Comparison of ENCODE assay signal across 2 cellular contexts in the genomic region with DNA sequence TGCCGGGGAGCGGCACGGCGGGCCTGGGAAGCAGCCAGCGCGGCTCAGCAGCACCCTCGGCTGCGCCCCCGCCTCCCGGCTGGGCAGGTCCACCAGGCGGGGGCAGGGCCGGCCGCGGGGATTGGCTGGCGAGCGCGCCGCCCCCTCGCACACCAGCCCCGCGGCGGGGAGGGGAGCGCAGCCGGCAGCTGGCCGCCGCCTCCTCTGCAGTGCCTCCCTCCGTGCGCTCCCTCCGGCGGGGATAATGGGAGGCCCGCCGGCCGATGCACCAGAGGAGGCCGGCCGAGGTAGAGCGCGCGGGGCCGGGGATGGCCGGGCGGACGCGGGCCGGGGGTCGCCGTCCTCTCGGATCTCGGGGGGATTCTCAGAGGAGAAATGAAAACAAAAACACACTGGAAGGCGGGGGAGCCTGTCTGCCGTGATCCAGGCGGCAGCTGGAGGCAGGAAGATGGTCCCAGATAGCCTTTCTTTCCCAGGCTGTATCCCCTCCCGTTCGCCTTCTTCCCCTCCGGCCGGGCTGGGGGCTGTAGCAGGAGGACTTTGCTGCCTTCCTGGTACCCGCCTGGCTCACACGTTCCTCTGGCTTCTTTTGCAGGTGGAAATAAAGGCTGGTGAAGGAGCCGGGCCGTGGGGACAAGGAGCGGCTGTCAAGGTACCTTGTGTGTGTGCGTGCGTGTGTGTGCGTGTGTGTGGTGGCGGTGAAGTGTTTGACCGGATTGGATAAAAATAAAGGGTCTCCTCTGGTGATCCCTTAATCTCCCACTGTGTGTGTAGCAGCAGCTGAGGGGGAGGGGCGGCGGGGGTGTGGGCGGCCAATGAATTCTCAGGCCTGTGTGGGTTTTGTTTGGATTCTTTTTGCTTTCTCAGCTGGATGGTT.
TF ChIP-seq lines count a peak whose summit lies in the region.

No MANE protein-coding gene starts in this region.

TF ChIP-seq in A549, 52 proteins besides CTCF, POLR2A, EP300 and RAD21:
- TF ChIP-seq FOSB (CRISPR knock-in tag; IDR thresholded peaks at IDR 0.05), result no peak
- no peak for TF ChIP-seq RARB (CRISPR knock-in tag; IDR thresholded peaks at IDR 0.05)
- TF ChIP-seq EHF (CRISPR knock-in tag; IDR thresholded peaks at IDR 0.05), result no peak
- TF ChIP-seq GATA3 (IDR thresholded peaks at IDR 0.05; ENCODE audit: borderline replicate concordance), result no peak
- TF ChIP-seq, protein P1, sequence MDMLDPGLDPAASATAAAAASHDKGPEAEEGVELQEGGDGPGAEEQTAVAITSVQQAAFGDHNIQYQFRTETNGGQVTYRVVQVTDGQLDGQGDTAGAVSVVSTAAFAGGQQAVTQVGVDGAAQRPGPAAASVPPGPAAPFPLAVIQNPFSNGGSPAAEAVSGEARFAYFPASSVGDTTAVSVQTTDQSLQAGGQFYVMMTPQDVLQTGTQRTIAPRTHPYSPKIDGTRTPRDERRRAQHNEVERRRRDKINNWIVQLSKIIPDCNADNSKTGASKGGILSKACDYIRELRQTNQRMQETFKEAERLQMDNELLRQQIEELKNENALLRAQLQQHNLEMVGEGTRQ (IDR thresholded peaks at IDR 0.05), result no peak
- TF ChIP-seq TP53 (CRISPR knock-in tag; IDR thresholded peaks at IDR 0.05), result no peak
- no peak for TF ChIP-seq HOXB13 (CRISPR knock-in tag; IDR thresholded peaks at IDR 0.05; ENCODE audit: low read depth)
- no peak for TF ChIP-seq PHF8 (IDR thresholded peaks at IDR 0.05; ENCODE audit: borderline replicate concordance, low read depth)
- TF ChIP-seq NFE2L2 (conservative IDR thresholded peaks at IDR 0.05; ENCODE audit: low read length), result no peak
- no peak for TF ChIP-seq HEYL (CRISPR knock-in tag; IDR thresholded peaks at IDR 0.05)
- no peak for TF ChIP-seq CBX2 (IDR thresholded peaks at IDR 0.05; ENCODE audit: borderline replicate concordance, low read depth)
- no peak for TF ChIP-seq TFCP2L1 (CRISPR knock-in tag; IDR thresholded peaks at IDR 0.05)
- no peak for TF ChIP-seq CEBPB (IDR thresholded peaks at IDR 0.05)
- TF ChIP-seq MYC (IDR thresholded peaks at IDR 0.05; ENCODE audit: borderline replicate concordance, low read length), result no peak
- TF ChIP-seq ZC3H11A (IDR thresholded peaks at IDR 0.05), result no peak
- TF ChIP-seq, protein P2, sequence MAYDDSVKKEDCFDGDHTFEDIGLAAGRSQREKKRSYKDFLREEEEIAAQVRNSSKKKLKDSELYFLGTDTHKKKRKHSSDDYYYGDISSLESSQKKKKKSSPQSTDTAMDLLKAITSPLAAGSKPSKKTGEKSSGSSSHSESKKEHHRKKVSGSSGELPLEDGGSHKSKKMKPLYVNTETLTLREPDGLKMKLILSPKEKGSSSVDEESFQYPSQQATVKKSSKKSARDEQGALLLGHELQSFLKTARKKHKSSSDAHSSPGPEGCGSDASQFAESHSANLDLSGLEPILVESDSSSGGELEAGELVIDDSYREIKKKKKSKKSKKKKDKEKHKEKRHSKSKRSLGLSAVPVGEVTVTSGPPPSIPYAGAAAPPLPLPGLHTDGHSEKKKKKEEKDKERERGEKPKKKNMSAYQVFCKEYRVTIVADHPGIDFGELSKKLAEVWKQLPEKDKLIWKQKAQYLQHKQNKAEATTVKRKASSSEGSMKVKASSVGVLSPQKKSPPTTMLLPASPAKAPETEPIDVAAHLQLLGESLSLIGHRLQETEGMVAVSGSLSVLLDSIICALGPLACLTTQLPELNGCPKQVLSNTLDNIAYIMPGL (CRISPR knock-in tag; IDR thresholded peaks at IDR 0.05; ENCODE audit: borderline replicate concordance), result no peak
- TF ChIP-seq, protein P3, sequence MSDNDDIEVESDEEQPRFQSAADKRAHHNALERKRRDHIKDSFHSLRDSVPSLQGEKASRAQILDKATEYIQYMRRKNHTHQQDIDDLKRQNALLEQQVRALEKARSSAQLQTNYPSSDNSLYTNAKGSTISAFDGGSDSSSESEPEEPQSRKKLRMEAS (IDR thresholded peaks at IDR 0.05), result no peak
- no peak for TF ChIP-seq JUNB (IDR thresholded peaks at IDR 0.05)
- no peak for TF ChIP-seq CBX8 (IDR thresholded peaks at IDR 0.05)

TF ChIP-seq in H1, 55 proteins besides CTCF, POLR2A, EP300 and RAD21 (continues in another document):
- TF ChIP-seq CHD2 (IDR thresholded peaks at IDR 0.05; ENCODE audit: low read length) (no peak), CREB1 (IDR thresholded peaks at IDR 0.05) (no peak), BCL11A (IDR thresholded peaks at IDR 0.05; ENCODE audit: low read depth in 2 of 2, low read length in 2 of 2) (no peak), TAF1 (IDR thresholded peaks at IDR 0.05; ENCODE audit: low read depth, low read length) (0 out of 2 replicates have a peak, but pooled peaks have one; percentile 37), SIRT6 (IDR thresholded peaks at IDR 0.05; ENCODE audit: low read length) (no peak), HDAC2 (IDR thresholded peaks at IDR 0.05; ENCODE audit: borderline replicate concordance in 1 of 2, low read depth in 2 of 2, low read length in 2 of 2) (0 out of 4 replicates have a peak, but pooled peaks of 1 of the 2 experiments have one; percentile 4), SUZ12 (IDR thresholded peaks at IDR 0.05; ENCODE audit: low read length) (no peak), FOSL1 (IDR thresholded peaks at IDR 0.05; ENCODE audit: insufficient read depth, low read depth, low read length) (no peak), EGR1 (IDR thresholded peaks at IDR 0.05; ENCODE audit: borderline replicate concordance, low read depth, low read length) (peak; percentile 72; the same call in 1 of the 2 replicates), CHD1 (IDR thresholded peaks at IDR 0.05; ENCODE audit: low read depth, low read length) (no peak), BACH1 (IDR thresholded peaks at IDR 0.05; ENCODE audit: low read length) (no peak), ASH2L (IDR thresholded peaks at IDR 0.05; ENCODE audit: low read length) (no peak), KDM4A (IDR thresholded peaks at IDR 0.05; ENCODE audit: low read depth, low read length, severe bottlenecking) (peak; percentile 71), PHF8 (conservative IDR thresholded peaks at IDR 0.05; ENCODE audit: low read depth, low read length) (no peak), SP1 (IDR thresholded peaks at IDR 0.05; ENCODE audit: low read depth, low read length) (no peak), CBX5 (IDR thresholded peaks at IDR 0.05; ENCODE audit: low read depth, low read length) (no peak), RBBP5 (IDR thresholded peaks at IDR 0.05; ENCODE audit: borderline replicate concordance, low read depth, low read length) (peak; percentile 56; the same call in 1 of the 2 replicates), YY1 (IDR thresholded peaks at IDR 0.05; ENCODE audit: low read depth, low read length) (no peak), CEBPB (IDR thresholded peaks at IDR 0.05; ENCODE audit: low read depth, low read length) (no peak), JUND (IDR thresholded peaks at IDR 0.05; ENCODE audit: low read length) (no peak), ZNF274 (IDR thresholded peaks at IDR 0.05; ENCODE audit: borderline replicate concordance, extremely low read depth, low read length) (no peak), RFX5 (IDR thresholded peaks at IDR 0.05; ENCODE audit: borderline replicate concordance, low read depth, low read length) (no peak), JUN (IDR thresholded peaks at IDR 0.05; ENCODE audit: low read depth, low read length) (no peak), GABPA (IDR thresholded peaks at IDR 0.05; ENCODE audit: borderline replicate concordance, insufficient read depth, low read length) (0 out of 2 replicates have a peak, but pooled peaks have one; percentile 18), CBX8 (IDR thresholded peaks at IDR 0.05; ENCODE audit: borderline replicate concordance, low read depth, low read length) (no peak), SIN3A (conservative IDR thresholded peaks at IDR 0.05 in 1 of 2, IDR thresholded peaks at IDR 0.05 in 1 of 2; ENCODE audit: low read depth in 1 of 2, low read length in 2 of 2) (peak in 1 of 2 experiments; percentile 30; a peak in 2 of 4 replicates), NRF1 (IDR thresholded peaks at IDR 0.05; ENCODE audit: low read depth, low read length) (no peak), POU5F1 (IDR thresholded peaks at IDR 0.05; ENCODE audit: low read depth, low read length) (no peak), TAF7 (optimal IDR thresholded peaks at IDR 0.05; ENCODE audit: borderline replicate concordance, low read depth, low read length) (no peak), TCF12 (IDR thresholded peaks at IDR 0.05; ENCODE audit: low read depth, low read length) (no peak), SAP30 (IDR thresholded peaks at IDR 0.05; ENCODE audit: insufficient read depth, insufficient replicate concordance, low read length) (peak; percentile 82), NANOG (IDR thresholded peaks at IDR 0.05; ENCODE audit: insufficient read depth, low read depth, low read length, poor library complexity, severe bottlenecking) (no peak), CTBP2 (IDR thresholded peaks at IDR 0.05; ENCODE audit: borderline replicate concordance, insufficient read depth, insufficient read length, low read length) (no peak), POLR2AphosphoS5 (IDR thresholded peaks at IDR 0.05; ENCODE audit: low read depth, low read length) (no peak; the same call in 1 of the 2 replicates), KDM1A (IDR thresholded peaks at IDR 0.05; ENCODE audit: borderline replicate concordance, low read length) (no peak), SP2 (IDR thresholded peaks at IDR 0.05; ENCODE audit: low read length) (no peak), KDM5A (IDR thresholded peaks at IDR 0.05; ENCODE audit: low read length) (no peak), SP4 (IDR thresholded peaks at IDR 0.05; ENCODE audit: low read length) (no peak), TEAD4 (IDR thresholded peaks at IDR 0.05; ENCODE audit: low read depth, low read length) (no peak), MAFK (IDR thresholded peaks at IDR 0.05; ENCODE audit: low read depth, low read length) (no peak)
- TF ChIP-seq, protein P4, sequence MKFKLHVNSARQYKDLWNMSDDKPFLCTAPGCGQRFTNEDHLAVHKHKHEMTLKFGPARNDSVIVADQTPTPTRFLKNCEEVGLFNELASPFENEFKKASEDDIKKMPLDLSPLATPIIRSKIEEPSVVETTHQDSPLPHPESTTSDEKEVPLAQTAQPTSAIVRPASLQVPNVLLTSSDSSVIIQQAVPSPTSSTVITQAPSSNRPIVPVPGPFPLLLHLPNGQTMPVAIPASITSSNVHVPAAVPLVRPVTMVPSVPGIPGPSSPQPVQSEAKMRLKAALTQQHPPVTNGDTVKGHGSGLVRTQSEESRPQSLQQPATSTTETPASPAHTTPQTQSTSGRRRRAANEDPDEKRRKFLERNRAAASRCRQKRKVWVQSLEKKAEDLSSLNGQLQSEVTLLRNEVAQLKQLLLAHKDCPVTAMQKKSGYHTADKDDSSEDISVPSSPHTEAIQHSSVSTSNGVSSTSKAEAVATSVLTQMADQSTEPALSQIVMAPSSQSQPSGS (IDR thresholded peaks at IDR 0.05; ENCODE audit: low read length), result no peak
- TF ChIP-seq, protein P1 (IDR thresholded peaks at IDR 0.05; ENCODE audit: low read length), result no peak
- TF ChIP-seq, protein P5, sequence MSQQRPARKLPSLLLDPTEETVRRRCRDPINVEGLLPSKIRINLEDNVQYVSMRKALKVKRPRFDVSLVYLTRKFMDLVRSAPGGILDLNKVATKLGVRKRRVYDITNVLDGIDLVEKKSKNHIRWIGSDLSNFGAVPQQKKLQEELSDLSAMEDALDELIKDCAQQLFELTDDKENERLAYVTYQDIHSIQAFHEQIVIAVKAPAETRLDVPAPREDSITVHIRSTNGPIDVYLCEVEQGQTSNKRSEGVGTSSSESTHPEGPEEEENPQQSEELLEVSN (IDR thresholded peaks at IDR 0.05), result no peak
- TF ChIP-seq, protein P6, sequence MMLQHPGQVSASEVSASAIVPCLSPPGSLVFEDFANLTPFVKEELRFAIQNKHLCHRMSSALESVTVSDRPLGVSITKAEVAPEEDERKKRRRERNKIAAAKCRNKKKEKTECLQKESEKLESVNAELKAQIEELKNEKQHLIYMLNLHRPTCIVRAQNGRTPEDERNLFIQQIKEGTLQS (IDR thresholded peaks at IDR 0.05; ENCODE audit: insufficient read depth, low read depth, low read length), result no peak
- TF ChIP-seq, protein P3 (IDR thresholded peaks at IDR 0.05), result 0 out of 2 replicates have a peak, but pooled peaks have one; percentile 17
